Comparison of ENCODE assay signal across 2 cellular contexts in the genomic region with DNA sequence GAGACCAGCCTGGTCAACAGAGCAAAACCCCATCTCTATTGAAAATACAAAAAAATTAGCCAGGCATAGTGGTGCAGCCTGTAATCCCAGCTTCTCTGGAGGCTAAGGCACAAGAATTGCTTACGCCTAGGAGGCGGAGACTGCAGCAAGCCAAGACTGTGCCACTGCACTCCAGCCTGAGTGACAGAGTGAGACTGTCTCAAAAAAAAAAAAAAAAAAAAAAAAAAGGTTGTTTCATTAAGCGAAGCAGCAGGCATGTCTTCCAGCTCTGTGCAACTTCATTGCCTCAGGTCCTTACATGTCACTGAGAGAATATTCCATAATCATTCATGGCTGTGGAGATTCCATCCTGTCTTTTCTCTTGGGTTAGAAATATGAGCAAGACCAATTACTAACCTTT.
A peak's percentile ranks its signal among the peaks of the same experiment; 100 is the strongest.
TF ChIP-seq lines count a peak whose summit lies in the region.

No MANE protein-coding gene starts in this region.

TF ChIP-seq in GM23338, 12 proteins besides CTCF, POLR2A, EP300 and RAD21 (continued from another document):
- TF ChIP-seq, protein P1, sequence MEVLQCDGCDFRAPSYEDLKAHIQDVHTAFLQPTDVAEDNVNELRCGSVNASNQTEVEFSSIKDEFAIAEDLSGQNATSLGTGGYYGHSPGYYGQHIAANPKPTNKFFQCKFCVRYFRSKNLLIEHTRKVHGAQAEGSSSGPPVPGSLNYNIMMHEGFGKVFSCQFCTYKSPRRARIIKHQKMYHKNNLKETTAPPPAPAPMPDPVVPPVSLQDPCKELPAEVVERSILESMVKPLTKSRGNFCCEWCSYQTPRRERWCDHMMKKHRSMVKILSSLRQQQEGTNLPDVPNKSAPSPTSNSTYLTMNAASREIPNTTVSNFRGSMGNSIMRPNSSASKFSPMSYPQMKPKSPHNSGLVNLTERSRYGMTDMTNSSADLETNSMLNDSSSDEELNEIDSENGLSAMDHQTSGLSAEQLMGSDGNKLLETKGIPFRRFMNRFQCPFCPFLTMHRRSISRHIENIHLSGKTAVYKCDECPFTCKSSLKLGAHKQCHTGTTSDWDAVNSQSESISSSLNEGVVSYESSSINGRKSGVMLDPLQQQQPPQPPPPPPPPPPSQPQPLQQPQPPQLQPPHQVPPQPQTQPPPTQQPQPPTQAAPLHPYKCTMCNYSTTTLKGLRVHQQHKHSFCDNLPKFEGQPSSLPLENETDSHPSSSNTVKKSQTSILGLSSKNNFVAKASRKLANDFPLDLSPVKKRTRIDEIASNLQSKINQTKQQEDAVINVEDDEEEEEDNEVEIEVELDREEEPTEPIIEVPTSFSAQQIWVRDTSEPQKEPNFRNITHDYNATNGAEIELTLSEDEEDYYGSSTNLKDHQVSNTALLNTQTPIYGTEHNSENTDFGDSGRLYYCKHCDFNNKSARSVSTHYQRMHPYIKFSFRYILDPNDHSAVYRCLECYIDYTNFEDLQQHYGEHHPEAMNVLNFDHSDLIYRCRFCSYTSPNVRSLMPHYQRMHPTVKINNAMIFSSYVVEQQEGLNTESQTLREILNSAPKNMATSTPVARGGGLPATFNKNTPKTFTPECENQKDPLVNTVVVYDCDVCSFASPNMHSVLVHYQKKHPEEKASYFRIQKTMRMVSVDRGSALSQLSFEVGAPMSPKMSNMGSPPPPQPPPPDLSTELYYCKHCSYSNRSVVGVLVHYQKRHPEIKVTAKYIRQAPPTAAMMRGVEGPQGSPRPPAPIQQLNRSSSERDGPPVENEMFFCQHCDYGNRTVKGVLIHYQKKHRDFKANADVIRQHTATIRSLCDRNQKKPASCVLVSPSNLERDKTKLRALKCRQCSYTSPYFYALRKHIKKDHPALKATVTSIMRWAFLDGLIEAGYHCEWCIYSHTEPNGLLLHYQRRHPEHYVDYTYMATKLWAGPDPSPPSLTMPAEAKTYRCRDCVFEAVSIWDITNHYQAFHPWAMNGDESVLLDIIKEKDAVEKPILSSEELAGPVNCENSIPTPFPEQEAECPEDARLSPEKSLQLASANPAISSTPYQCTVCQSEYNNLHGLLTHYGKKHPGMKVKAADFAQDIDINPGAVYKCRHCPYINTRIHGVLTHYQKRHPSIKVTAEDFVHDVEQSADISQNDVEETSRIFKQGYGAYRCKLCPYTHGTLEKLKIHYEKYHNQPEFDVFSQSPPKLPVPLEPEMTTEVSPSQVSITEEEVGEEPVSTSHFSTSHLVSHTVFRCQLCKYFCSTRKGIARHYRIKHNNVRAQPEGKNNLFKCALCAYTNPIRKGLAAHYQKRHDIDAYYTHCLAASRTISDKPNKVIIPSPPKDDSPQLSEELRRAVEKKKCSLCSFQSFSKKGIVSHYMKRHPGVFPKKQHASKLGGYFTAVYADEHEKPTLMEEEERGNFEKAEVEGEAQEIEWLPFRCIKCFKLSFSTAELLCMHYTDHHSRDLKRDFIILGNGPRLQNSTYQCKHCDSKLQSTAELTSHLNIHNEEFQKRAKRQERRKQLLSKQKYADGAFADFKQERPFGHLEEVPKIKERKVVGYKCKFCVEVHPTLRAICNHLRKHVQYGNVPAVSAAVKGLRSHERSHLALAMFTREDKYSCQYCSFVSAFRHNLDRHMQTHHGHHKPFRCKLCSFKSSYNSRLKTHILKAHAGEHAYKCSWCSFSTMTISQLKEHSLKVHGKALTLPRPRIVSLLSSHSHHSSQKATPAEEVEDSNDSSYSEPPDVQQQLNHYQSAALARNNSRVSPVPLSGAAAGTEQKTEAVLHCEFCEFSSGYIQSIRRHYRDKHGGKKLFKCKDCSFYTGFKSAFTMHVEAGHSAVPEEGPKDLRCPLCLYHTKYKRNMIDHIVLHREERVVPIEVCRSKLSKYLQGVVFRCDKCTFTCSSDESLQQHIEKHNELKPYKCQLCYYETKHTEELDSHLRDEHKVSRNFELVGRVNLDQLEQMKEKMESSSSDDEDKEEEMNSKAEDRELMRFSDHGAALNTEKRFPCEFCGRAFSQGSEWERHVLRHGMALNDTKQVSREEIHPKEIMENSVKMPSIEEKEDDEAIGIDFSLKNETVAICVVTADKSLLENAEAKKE (CRISPR knock-in tag; IDR thresholded peaks at IDR 0.05): no peak
- TF ChIP-seq CREB1 (CRISPR knock-in tag; IDR thresholded peaks at IDR 0.05; ENCODE audit: low read depth) (no peak), JUNB (IDR thresholded peaks at IDR 0.05; ENCODE audit: unreplicated experiment) (no peak)

TF ChIP-seq in K562, 482 proteins besides CTCF, POLR2A, EP300 and RAD21 (continued from another document):
- TF ChIP-seq, protein P2, sequence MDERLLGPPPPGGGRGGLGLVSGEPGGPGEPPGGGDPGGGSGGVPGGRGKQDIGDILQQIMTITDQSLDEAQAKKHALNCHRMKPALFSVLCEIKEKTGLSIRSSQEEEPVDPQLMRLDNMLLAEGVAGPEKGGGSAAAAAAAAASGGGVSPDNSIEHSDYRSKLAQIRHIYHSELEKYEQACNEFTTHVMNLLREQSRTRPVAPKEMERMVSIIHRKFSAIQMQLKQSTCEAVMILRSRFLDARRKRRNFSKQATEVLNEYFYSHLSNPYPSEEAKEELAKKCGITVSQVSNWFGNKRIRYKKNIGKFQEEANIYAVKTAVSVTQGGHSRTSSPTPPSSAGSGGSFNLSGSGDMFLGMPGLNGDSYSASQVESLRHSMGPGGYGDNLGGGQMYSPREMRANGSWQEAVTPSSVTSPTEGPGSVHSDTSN (CRISPR knock-in tag; IDR thresholded peaks at IDR 0.05; ENCODE audit: low read depth): no peak
- TF ChIP-seq, protein P2 (tag; conservative IDR thresholded peaks at IDR 0.05; ENCODE audit: low read depth): peak; percentile 13; the same call in 1 of the 2 replicates
- no peak for TF ChIP-seq SOX6 (IDR thresholded peaks at IDR 0.05)
- TF ChIP-seq HNRNPL (IDR thresholded peaks at IDR 0.05; ENCODE audit: low read depth, low read length): no peak
- TF ChIP-seq, protein P3, sequence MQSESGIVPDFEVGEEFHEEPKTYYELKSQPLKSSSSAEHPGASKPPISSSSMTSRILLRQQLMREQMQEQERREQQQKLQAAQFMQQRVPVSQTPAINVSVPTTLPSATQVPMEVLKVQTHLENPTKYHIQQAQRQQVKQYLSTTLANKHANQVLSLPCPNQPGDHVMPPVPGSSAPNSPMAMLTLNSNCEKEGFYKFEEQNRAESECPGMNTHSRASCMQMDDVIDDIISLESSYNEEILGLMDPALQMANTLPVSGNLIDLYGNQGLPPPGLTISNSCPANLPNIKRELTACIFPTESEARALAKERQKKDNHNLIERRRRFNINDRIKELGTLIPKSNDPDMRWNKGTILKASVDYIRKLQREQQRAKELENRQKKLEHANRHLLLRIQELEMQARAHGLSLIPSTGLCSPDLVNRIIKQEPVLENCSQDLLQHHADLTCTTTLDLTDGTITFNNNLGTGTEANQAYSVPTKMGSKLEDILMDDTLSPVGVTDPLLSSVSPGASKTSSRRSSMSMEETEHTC (IDR thresholded peaks at IDR 0.05): no peak
- TF ChIP-seq ZNF384 (IDR thresholded peaks at IDR 0.05; ENCODE audit: low read depth, low read length): peak; percentile 84
